11 cellular contexts compared by ENCODE assay signal in genomic region chr4:142566243-142566642, GRCh38.
A peak's percentile ranks its signal among the peaks of the same experiment; 100 is the strongest.
DNase-seq lines count a peak whose midpoint lies in the region; ATAC-seq and TF ChIP-seq lines count a peak whose summit lies in the region.
"Had no signal": no experiment of that assay in that cellular context is flagged by ENCODE, and none has a peak within 500 bp of the region (broad histone marks: within the 10 kb centered on the region; RNA-seq: fewer than 3 reads in every experiment).

No MANE protein-coding gene starts in this region.

- no peaks in the 10 kb centered on the region for H3K36me3 Mint-ChIP-seq in MCF 10A (ENCODE audit: insufficient read depth, unreplicated experiment)

- ATAC-seq in mucosa of descending colon = peak; percentile 4
- ATAC-seq: gastrocnemius medialis had no signal

- POLR2A ChIA-PET in MCF 10A (lab: Yijun Ruan, JAX) = interaction anchor here (0.6 kb wide), 1 partner anchor 9 kb away, joined by 3 read pairs; no protein-coding TSS in a partner anchor

- H3K9me3 Mint-ChIP-seq in MCF 10A (ENCODE audit: unreplicated experiment) = peaks cover 6% of the 10 kb centered on the region

- H3K4me1 ChIP-seq in breast epithelium (no peaks in the 10 kb centered on the region), adrenal gland (replicated peaks in 1 of 2) (peaks cover 0 to 15% of the 10 kb centered on the region in 2 donors), mucosa of descending colon (ENCODE audit: low read depth) (peaks cover 10% of the 10 kb centered on the region)
- H3K4me1 ChIP-seq: gastrocnemius medialis had no signal

- H3K9me3 ChIP-seq in breast epithelium (no peaks in the 10 kb centered on the region), adrenal gland (replicated peaks in 1 of 3) (no peaks in the 10 kb centered on the region), mucosa of descending colon (no peaks in the 10 kb centered on the region)
- H3K9me3 ChIP-seq: gastrocnemius medialis had no signal

- H3K27me3 Mint-ChIP-seq in MCF 10A (ENCODE audit: insufficient read depth, unreplicated experiment) = no peaks in the 10 kb centered on the region

- no peak for TF ChIP-seq CTCF in breast epithelium (IDR thresholded peaks at IDR 0.05)
- TF ChIP-seq CTCF in MCF 10A (IDR thresholded peaks at IDR 0.05; ENCODE audit: unreplicated experiment) = no peak
- no peak for TF ChIP-seq CTCF in adrenal gland (IDR thresholded peaks at IDR 0.05)
- TF ChIP-seq CTCF in mucosa of descending colon (IDR thresholded peaks at IDR 0.05) = no peak

- H3K27ac ChIP-seq in breast epithelium (peak overlapping the region in 1 of 2 donors; percentile 6), adrenal gland (peak overlapping the region in 3 of 5 donors; percentile 15 to 67 (median 26))
- H3K27ac ChIP-seq: gastrocnemius medialis had no signal

- H3K4me3 ChIP-seq in breast epithelium (peak overlapping the region in 2 of 3 donors; percentile 9 to 29), adrenal gland (peak overlapping the region in 1 of 4 donors; percentile 23), mucosa of descending colon (no peak overlapping the region)
- H3K4me3 ChIP-seq: gastrocnemius medialis had no signal

- H3K36me3 ChIP-seq in breast epithelium (no peaks in the 10 kb centered on the region), adrenal gland (replicated peaks in 1 of 2) (no peaks in the 10 kb centered on the region), mucosa of descending colon (ENCODE audit: low read depth) (no peaks in the 10 kb centered on the region)
- H3K36me3 ChIP-seq: gastrocnemius medialis had no signal

- H3K4me1 Mint-ChIP-seq in MCF 10A (ENCODE audit: insufficient read depth, unreplicated experiment) = peaks cover 13% of the 10 kb centered on the region

- BruUV-seq in MCF 10A (replicated peaks; lab: Mats Ljungman, UMichigan) = no TSS peak

- intact Hi-C loops in breast epithelium (cut with DNase I; ENCODE audit: low total_unique reads) = no loop called here
- intact Hi-C loops in MCF 10A (cut with micrococcal nuclease) = no loop called here
- intact Hi-C loops in adrenal gland (cut with DNase I) = no loop called here
- intact Hi-C loops in mucosa of descending colon (cut with DNase I, micrococcal nuclease) = no loop called here

- no peak overlapping the region for H3K4me3 Mint-ChIP-seq in MCF 10A (ENCODE audit: unreplicated experiment)

- no peak overlapping the region for H3K27ac Mint-ChIP-seq in MCF 10A (ENCODE audit: low read depth, unreplicated experiment)

- DNase-seq in breast epithelium (ENCODE audit: low spot score in 2 of 2) (no peak), MCF 10A (ENCODE audit: unreplicated experiment) (no peak), adrenal gland (no peak), mucosa of descending colon (no peak), NCI-H82 (lab: John Stamatoyannopoulos, UW) (no peak), NCI-H146 treated with DMSO at 0.1 percent for 48 hours (lab: John Stamatoyannopoulos, UW; ENCODE audit: unreplicated experiment) (no peak), NCI-H1048 (lab: John Stamatoyannopoulos, UW) (no peak), NCI-H1436 (lab: John Stamatoyannopoulos, UW) (no peak)
- DNase-seq: gastrocnemius medialis, NCI-H2107, SHP77 had no signal

- TF ChIP-seq POLR2A in breast epithelium (IDR thresholded peaks at IDR 0.05) (no peak), adrenal gland (IDR thresholded peaks at IDR 0.05) (no peak)

- CTCF ChIA-PET in MCF 10A (lab: Yijun Ruan, JAX) = interaction anchor here (0.7 kb wide), 1 partner anchor 273 kb away, joined by 4 read pairs; no protein-coding TSS in a partner anchor

- no peaks in the 10 kb centered on the region for H3K27me3 ChIP-seq in breast epithelium
- H3K27me3 ChIP-seq in adrenal gland = no peaks in the 10 kb centered on the region
- H3K27me3 ChIP-seq: gastrocnemius medialis had no signal
